In genomic region chr21:44929799-44930542, GRCh38 we compare ENCODE assay signal across 14 cellular contexts. TPM values are rescaled to one million over a fixed set of nuclear protein-coding genes. Genes with fewer than 3 reads are reported as not detected.
DNase-seq lines count a peak whose midpoint lies in the region; ATAC-seq, FAIRE-seq and TF ChIP-seq lines count a peak whose summit lies in the region.
"Had no signal": no experiment of that assay in that cellular context is flagged by ENCODE, and none has a peak within 500 bp of the region (broad histone marks: within the 10 kb centered on the region; RNA-seq: fewer than 3 reads in every experiment).

No MANE protein-coding gene starts in this region.

- H3K36me3 Mint-ChIP-seq in T-helper 2 cell treated with Interferon-gamma antibody and Interleukin-4, amounts not matched to agents 5 μg/mL and 100 μg/mL, for 36 hours (ENCODE audit: low read depth) = no peaks in the 10 kb centered on the region
- H3K36me3 Mint-ChIP-seq in activated T-helper 2 cell treated with anti-CD3 and anti-CD28 coated beads, Interferon-gamma antibody, Interleukin-2, Interleukin-4, amounts not matched to agents 10 μg/mL and 5 μg/mL and 100 μg/mL, durations not matched to agents 14 hours and 24 hours and 36 hours (ENCODE audit: low read depth) = no peaks in the 10 kb centered on the region
- H3K36me3 Mint-ChIP-seq in osteocyte (ENCODE audit: unreplicated experiment) = no peaks in the 10 kb centered on the region

- peak; percentile 12 for TF ChIP-seq POLR2A in GM19099 (IDR thresholded peaks at IDR 0.05; ENCODE audit: extremely low read depth, insufficient read length, low read depth)

- peak overlapping the region; percentile 82 for H3K27ac Mint-ChIP-seq in T-helper 2 cell treated with Interferon-gamma antibody and Interleukin-4, amounts not matched to agents 5 μg/mL and 100 μg/mL, for 36 hours
- H3K27ac Mint-ChIP-seq in activated T-helper 2 cell treated with anti-CD3 and anti-CD28 coated beads, Interferon-gamma antibody, Interleukin-2, Interleukin-4, amounts not matched to agents 10 μg/mL and 5 μg/mL and 100 μg/mL, durations not matched to agents 14 hours and 24 hours and 36 hours = peak overlapping the region; percentile 25
- H3K27ac Mint-ChIP-seq in osteocyte (ENCODE audit: unreplicated experiment) = peak overlapping the region; percentile 38

- no peak for DNase-seq in T-helper 2 cell treated with Interferon-gamma antibody and Interleukin-4, amounts not matched to agents 5 μg/mL and 100 μg/mL, for 36 hours (ENCODE audit: low spot score)
- DNase-seq in T-helper 2 cell (no peak), osteocyte (ENCODE audit: extremely low spot score, unreplicated experiment) (no peak), RCC 7860 (ENCODE audit: low spot score) (no peak)
- no peak for DNase-seq in activated T-helper 2 cell treated with anti-CD3 and anti-CD28 coated beads, Interferon-gamma antibody, Interleukin-2, Interleukin-4, amounts not matched to agents 10 μg/mL and 5 μg/mL and 100 μg/mL, durations not matched to agents 14 hours and 24 hours and 36 hours (ENCODE audit: low spot score)
- DNase-seq: activated CD4-positive, alpha-beta T cell treated with anti-CD3 and anti-CD28 coated beads for 1 hour; amygdala; NCI-H510A treated with DMSO at 0.1 percent for 48 hours; occipital lobe had no signal

- ATAC-seq in HG02970 (IDR thresholded peaks at IDR 0.05; ENCODE audit: low FRiP score, unreplicated experiment) (no peak), HG03159 (IDR thresholded peaks at IDR 0.05; ENCODE audit: unreplicated experiment) (no peak)
- ATAC-seq: left lung had no signal

- peaks cover 52% of the 10 kb centered on the region for H3K4me1 Mint-ChIP-seq in T-helper 2 cell treated with Interferon-gamma antibody and Interleukin-4, amounts not matched to agents 5 μg/mL and 100 μg/mL, for 36 hours (ENCODE audit: low read depth)
- H3K4me1 Mint-ChIP-seq in activated T-helper 2 cell treated with anti-CD3 and anti-CD28 coated beads, Interferon-gamma antibody, Interleukin-2, Interleukin-4, amounts not matched to agents 10 μg/mL and 5 μg/mL and 100 μg/mL, durations not matched to agents 14 hours and 24 hours and 36 hours (ENCODE audit: low read depth) = peaks cover 54% of the 10 kb centered on the region
- peaks cover 49% of the 10 kb centered on the region for H3K4me1 Mint-ChIP-seq in osteocyte (ENCODE audit: unreplicated experiment)

- H3K9me3 Mint-ChIP-seq in T-helper 2 cell treated with Interferon-gamma antibody and Interleukin-4, amounts not matched to agents 5 μg/mL and 100 μg/mL, for 36 hours = no peaks in the 10 kb centered on the region
- no peaks in the 10 kb centered on the region for H3K9me3 Mint-ChIP-seq in activated T-helper 2 cell treated with anti-CD3 and anti-CD28 coated beads, Interferon-gamma antibody, Interleukin-2, Interleukin-4, amounts not matched to agents 10 μg/mL and 5 μg/mL and 100 μg/mL, durations not matched to agents 14 hours and 24 hours and 36 hours
- H3K9me3 Mint-ChIP-seq in osteocyte (ENCODE audit: unreplicated experiment) = no peaks in the 10 kb centered on the region

- no peak for TF ChIP-seq CTCF in osteocyte (IDR thresholded peaks at IDR 0.05)

- no peak for FAIRE-seq in RCC 7860 (lab: Jason Lieb, UNC)
- FAIRE-seq: A204.1 had no signal

- peak overlapping the region; percentile 83 for H3K4me3 Mint-ChIP-seq in T-helper 2 cell treated with Interferon-gamma antibody and Interleukin-4, amounts not matched to agents 5 μg/mL and 100 μg/mL, for 36 hours
- no peak overlapping the region for H3K4me3 Mint-ChIP-seq in activated T-helper 2 cell treated with anti-CD3 and anti-CD28 coated beads, Interferon-gamma antibody, Interleukin-2, Interleukin-4, amounts not matched to agents 10 μg/mL and 5 μg/mL and 100 μg/mL, durations not matched to agents 14 hours and 24 hours and 36 hours (ENCODE audit: low read depth)
- no peak overlapping the region for H3K4me3 Mint-ChIP-seq in osteocyte (ENCODE audit: unreplicated experiment)

- intact Hi-C loops in activated T-helper 2 cell treated with anti-CD3 and anti-CD28 coated beads, Interferon-gamma antibody, Interleukin-2, Interleukin-4, amounts not matched to agents 10 μg/mL and 5 μg/mL and 100 μg/mL, durations not matched to agents 14 hours and 24 hours and 36 hours (cut with micrococcal nuclease) = no loop called here

- no peaks in the 10 kb centered on the region for H3K27me3 Mint-ChIP-seq in T-helper 2 cell treated with Interferon-gamma antibody and Interleukin-4, amounts not matched to agents 5 μg/mL and 100 μg/mL, for 36 hours (ENCODE audit: low read depth)
- no peaks in the 10 kb centered on the region for H3K27me3 Mint-ChIP-seq in activated T-helper 2 cell treated with anti-CD3 and anti-CD28 coated beads, Interferon-gamma antibody, Interleukin-2, Interleukin-4, amounts not matched to agents 10 μg/mL and 5 μg/mL and 100 μg/mL, durations not matched to agents 14 hours and 24 hours and 36 hours (ENCODE audit: low read depth)
- peaks cover 4% of the 10 kb centered on the region for H3K27me3 Mint-ChIP-seq in osteocyte (ENCODE audit: unreplicated experiment)

RNA-seq across cellular contexts. Expression of gene ITGB2, which starts 9.3 kb away (rescaled TPM):
- total RNA-seq in activated T-helper 2 cell treated with anti-CD3 and anti-CD28 coated beads, Interferon-gamma antibody, Interleukin-2, Interleukin-4, amounts not matched to agents 10 μg/mL and 5 μg/mL and 100 μg/mL, durations not matched to agents 14 hours and 24 hours and 36 hours = 210 and 212 TPM in 2 replicates
- 0.62 and 1.1 TPM in 2 replicates for total RNA-seq in osteocyte

RNA-seq across cellular contexts. Expression of gene SLX9, which starts 9.9 kb away (rescaled TPM):
- total RNA-seq in activated T-helper 2 cell treated with anti-CD3 and anti-CD28 coated beads, Interferon-gamma antibody, Interleukin-2, Interleukin-4, amounts not matched to agents 10 μg/mL and 5 μg/mL and 100 μg/mL, durations not matched to agents 14 hours and 24 hours and 36 hours = 65.8 and 72.6 TPM in 2 replicates
- 30.4 and 33.1 TPM in 2 replicates for total RNA-seq in osteocyte

RNA-seq across cellular contexts. Expression of gene PTTG1IP, which starts 56.5 kb away (rescaled TPM):
- 48.1 and 48.3 TPM in 2 replicates for total RNA-seq in activated T-helper 2 cell treated with anti-CD3 and anti-CD28 coated beads, Interferon-gamma antibody, Interleukin-2, Interleukin-4, amounts not matched to agents 10 μg/mL and 5 μg/mL and 100 μg/mL, durations not matched to agents 14 hours and 24 hours and 36 hours
- total RNA-seq in osteocyte = 318 and 328 TPM in 2 replicates

Comparison
In these comparisons a context has a peak if more than half of its experiments do, and no peak if none do; other contexts are left out.
1. H3K27ac Mint-ChIP-seq: peak in every context shown above with its lines; median percentile 82 in T-helper 2 cell treated with Interferon-gamma antibody and Interleukin-4, amounts not matched to agents 5 μg/mL and 100 μg/mL, for 36 hours; 38 in osteocyte; 25 in activated T-helper 2 cell treated with anti-CD3 and anti-CD28 coated beads, Interferon-gamma antibody, Interleukin-2, Interleukin-4, amounts not matched to agents 10 μg/mL and 5 μg/mL and 100 μg/mL, durations not matched to agents 14 hours and 24 hours and 36 hours.
2. RNA of gene ITGB2, which starts 9.3 kb away (total RNA-seq): 210 to 212 TPM in activated T-helper 2 cell treated with anti-CD3 and anti-CD28 coated beads, Interferon-gamma antibody, Interleukin-2, Interleukin-4, amounts not matched to agents 10 μg/mL and 5 μg/mL and 100 μg/mL, durations not matched to agents 14 hours and 24 hours and 36 hours; 0.62 to 1.1 TPM in osteocyte; every median in the first group is over 10 times any median in the second.